8 cellular contexts compared by ENCODE assay signal in genomic region chr12:65123435-65124063, GRCh38. TPM values are rescaled to one million over a fixed set of nuclear protein-coding genes. Genes with fewer than 3 reads are reported as not detected.
DNase-seq lines count a peak whose midpoint lies in the region; ATAC-seq and TF ChIP-seq lines count a peak whose summit lies in the region.

No MANE protein-coding gene starts in this region.

- H3K9me2 ChIP-seq in SU-DHL-6 (replicated peaks; ENCODE audit: insufficient read depth, low read length), result no peaks in the 10 kb centered on the region

- TF ChIP-seq CTCF in cardiac muscle cell (IDR thresholded peaks at IDR 0.05; ENCODE audit: low read depth, low read length) (peak; percentile 74), SU-DHL-6 (IDR thresholded peaks at IDR 0.05; ENCODE audit: insufficient read depth, low read length, poor library complexity, severe bottlenecking) (peak; percentile 57), tibial nerve (IDR thresholded peaks at IDR 0.05) (peak; percentile 30 to 59 (median 44))

- H3K36me3 ChIP-seq in cardiac muscle cell (no peaks in the 10 kb centered on the region), SU-DHL-6 (ENCODE audit: low read length) (no peaks in the 10 kb centered on the region), tibial nerve (no peaks in the 10 kb centered on the region), MG63 (no peaks in the 10 kb centered on the region)

- H3K27ac ChIP-seq in cardiac muscle cell (no peak overlapping the region), SU-DHL-6 (ENCODE audit: low read depth, low read length) (no peak overlapping the region), tibial nerve (no peak overlapping the region)

- intact Hi-C loops in cardiac septum (cut with DNase I), result loop anchor here (5.0 kb wide), 1 partner anchor 231 kb away; no protein-coding TSS in a partner anchor

- TF ChIP-seq POLR2A in tibial nerve (IDR thresholded peaks at IDR 0.05), result no peak

- no peaks in the 10 kb centered on the region for H3F3A ChIP-seq in SU-DHL-6 (ENCODE audit: insufficient read depth)

- H4K20me1 ChIP-seq in SU-DHL-6 (ENCODE audit: low read depth, low read length), result no peaks in the 10 kb centered on the region

- ATAC-seq in HG03196 (IDR thresholded peaks at IDR 0.05; ENCODE audit: unreplicated experiment), result no peak

- H3K4me2 ChIP-seq in SU-DHL-6 (ENCODE audit: low read depth, low read length, poor library complexity, severe bottlenecking), result no peak overlapping the region

- H3K4me1 ChIP-seq in cardiac muscle cell (ENCODE audit: low read depth), result peaks cover 14% of the 10 kb centered on the region
- H3K4me1 ChIP-seq in tibial nerve, result peaks cover 0 to 17% (median 7%) of the 10 kb centered on the region in 4 donors

- WGBS in tibial nerve, 2 donors, result 10 to 13% methylated on average over 8 of the region's 8 CpGs

- DNase-seq in cardiac muscle cell (ENCODE audit: low read depth in 1 of 2, low spot score in 1 of 2), result peak; percentile 59 to 68
- no peak for DNase-seq in cardiac septum (ENCODE audit: low spot score)
- DNase-seq in NAMALWA (ENCODE audit: low spot score), result peak; percentile 80
- DNase-seq in glomerular endothelial cell (ENCODE audit: extremely low read depth, low read depth, low spot score), result peak; percentile 39
- DNase-seq in tibial nerve (ENCODE audit: low spot score in 2 of 2), result no peak
- no peak for DNase-seq in MG63

- peaks cover 64% of the 10 kb centered on the region for H3K27me3 ChIP-seq in cardiac muscle cell
- H3K27me3 ChIP-seq in SU-DHL-6 (ENCODE audit: low read length), result no peaks in the 10 kb centered on the region
- peaks cover 0 to 72% of the 10 kb centered on the region in 2 donors for H3K27me3 ChIP-seq in tibial nerve
- peaks cover 28% of the 10 kb centered on the region for H3K27me3 ChIP-seq in MG63

- no peak for TF ChIP-seq EP300 in tibial nerve (IDR thresholded peaks at IDR 0.05)

- no peaks in the 10 kb centered on the region for H3K79me2 ChIP-seq in SU-DHL-6 (ENCODE audit: insufficient read depth, low read length)

- H3K9me3 ChIP-seq in cardiac muscle cell (ENCODE audit: low read depth) (no peaks in the 10 kb centered on the region), SU-DHL-6 (ENCODE audit: insufficient read depth, low read length) (no peaks in the 10 kb centered on the region), tibial nerve (no peaks in the 10 kb centered on the region), MG63 (no peaks in the 10 kb centered on the region)

- no peak overlapping the region for H3K9ac ChIP-seq in SU-DHL-6 (ENCODE audit: low read length)

- H3K4me3 ChIP-seq in cardiac muscle cell, result no peak overlapping the region
- no peak overlapping the region for H3K4me3 ChIP-seq in SU-DHL-6 (ENCODE audit: insufficient read depth, low read length, poor library complexity, severe bottlenecking)
- no peak overlapping the region for H3K4me3 ChIP-seq in tibial nerve
- H3K4me3 ChIP-seq in MG63, result no peak overlapping the region

- no peak overlapping the region for H2AFZ ChIP-seq in SU-DHL-6 (ENCODE audit: low read depth, low read length, severe bottlenecking)

RNA-seq across cellular contexts. Expression of gene WIF1, which starts 2.4 kb away (rescaled TPM):
- not detected in 2 replicates for total RNA-seq in cardiac muscle cell
- not detected in 2 replicates for polyA plus RNA-seq in cardiac muscle cell
- total RNA-seq in cardiac septum, result 0.13 TPM
- not detected in 2 replicates for total RNA-seq in glomerular endothelial cell
- not detected for total RNA-seq in tibial nerve
- total RNA-seq in MG63 (2014; rRNA removed; shearing (Covaris generic); ENCODE audit: low replicate concordance), result 0.23 TPM in 1 of 2 replicates, not detected in the other

RNA-seq across cellular contexts. Expression of gene LEMD3, which starts 45.8 kb away (rescaled TPM):
- total RNA-seq in cardiac muscle cell (69.2 and 82.1 TPM in 2 replicates), cardiac septum (17.2 TPM), glomerular endothelial cell (12.3 and 28.3 TPM in 2 replicates), tibial nerve (10 to 100 TPM; 38.3 to 57.3 (median 50.3) TPM)
- 17.3 and 21.8 TPM in 2 replicates for polyA plus RNA-seq in cardiac muscle cell
- total RNA-seq in MG63 (2014; rRNA removed; shearing (Covaris generic); ENCODE audit: low replicate concordance), result 14.6 and 25.1 TPM in 2 replicates

Comparison
In these comparisons a context has a peak if more than half of its experiments do, and no peak if none do; other contexts are left out.
1. DNase-seq: peak in cardiac muscle cell (2 of 2), NAMALWA (single experiment) and glomerular endothelial cell (single experiment); none in cardiac septum (single experiment), tibial nerve (0 of 2) and MG63 (single experiment).
2. Peak in every context shown above with its lines, with median percentiles within 50 percentile points of each other: CTCF ChIP-seq.